ENCODE assay signal across 23 cellular contexts in the genomic region with DNA sequence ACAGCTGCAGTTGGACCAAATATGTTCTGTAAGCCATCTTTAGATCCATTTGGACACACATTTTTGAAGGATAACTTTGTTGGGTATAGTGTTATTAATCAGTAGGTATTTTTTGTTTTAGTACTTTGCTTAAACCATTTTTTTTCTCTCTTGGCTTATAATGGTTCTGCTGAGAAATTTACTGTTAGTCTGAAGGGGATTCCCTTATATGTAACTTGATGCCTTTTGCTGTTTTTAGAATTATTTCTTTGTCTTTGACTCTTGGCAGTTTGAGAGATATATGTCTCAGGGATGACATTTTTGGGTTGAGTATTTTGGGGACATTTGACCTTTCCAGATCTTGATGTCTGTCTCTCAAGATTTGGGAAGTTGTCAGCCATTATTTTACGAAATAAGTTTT.
DNase-seq lines count a peak whose midpoint lies in the region; ATAC-seq and FAIRE-seq lines count a peak whose summit lies in the region.
"Had no signal": no experiment of that assay in that cellular context is flagged by ENCODE, and none has a peak within 500 bp of the region (broad histone marks: within the 10 kb centered on the region; RNA-seq: fewer than 3 reads in every experiment).

No MANE protein-coding gene starts in this region.

- WGBS in right cardiac atrium = 97% methylated on average over 1 of the region's 1 CpG

- intact Hi-C loops in right cardiac atrium (cut with DNase I) (no loop called here), Right ventricle myocardium superior (cut with DNase I) (no loop called here)

- H3K4me1 ChIP-seq in right cardiac atrium (ENCODE audit: control insufficient read depth, insufficient read depth, low read length) = no peaks in the 10 kb centered on the region
- H3K4me1 ChIP-seq: A549; BLaER1 treated with 17β-estradiol and CSF1 and Interleukin-3, amounts not matched to agents 10 nM and 100 nM; Caco-2 had no signal

- peak; percentile 44 for FAIRE-seq in HTR-8/SVneo (lab: Jason Lieb, UNC)
- FAIRE-seq: A549, GM12892 had no signal

- peak overlapping the region; percentile 15 for H3K4me3 ChIP-seq in right cardiac atrium (ENCODE audit: low read length)
- H3K4me3 ChIP-seq: A549; BLaER1 treated with 17β-estradiol and CSF1 and Interleukin-3, amounts not matched to agents 10 nM and 100 nM; GM12878 had no signal

- DNase-seq in right cardiac atrium (no peak), Right ventricle myocardium superior (no peak), HTR-8/SVneo (ENCODE audit: insufficient read length, low spot score) (no peak), anterior cingulate cortex (lab: John Stamatoyannopoulos, UW) (no peak)
- DNase-seq: AML-193; Caco-2; Calu3; CD4-positive, alpha-beta T cell; CD8-positive, alpha-beta T cell; DMS 273 treated with DMSO at 0.1 percent for 48 hours; DMS153; DMS53; DMS79; DND-41; EL; GDM1 had no signal

- no peak for ATAC-seq in right cardiac atrium
- no peak for ATAC-seq in Right ventricle myocardium superior (ENCODE audit: poor library complexity)
- ATAC-seq in HG03442 (IDR thresholded peaks at IDR 0.05; ENCODE audit: unreplicated experiment) = no peak
- ATAC-seq: A549; CD8-positive, alpha-beta T cell; GM12878 had no signal

- H3K9me3 ChIP-seq in right cardiac atrium (ENCODE audit: control insufficient read depth, low read length) = no peaks in the 10 kb centered on the region
- H3K9me3 ChIP-seq: Caco-2 had no signal

- H3K27ac ChIP-seq in right cardiac atrium (ENCODE audit: low read length) = no peak overlapping the region
- H3K27ac ChIP-seq: 22Rv1; A549; BLaER1 treated with 17β-estradiol and CSF1 and Interleukin-3, amounts not matched to agents 10 nM and 100 nM; C4-2B had no signal

- no peaks in the 10 kb centered on the region for H3K27me3 ChIP-seq in right cardiac atrium (ENCODE audit: control insufficient read depth, insufficient read depth)
- H3K27me3 ChIP-seq: BLaER1 treated with 17β-estradiol and CSF1 and Interleukin-3, amounts not matched to agents 10 nM and 100 nM had no signal
